Comparison of ENCODE assay signal across 1 cellular context in the genomic region with DNA sequence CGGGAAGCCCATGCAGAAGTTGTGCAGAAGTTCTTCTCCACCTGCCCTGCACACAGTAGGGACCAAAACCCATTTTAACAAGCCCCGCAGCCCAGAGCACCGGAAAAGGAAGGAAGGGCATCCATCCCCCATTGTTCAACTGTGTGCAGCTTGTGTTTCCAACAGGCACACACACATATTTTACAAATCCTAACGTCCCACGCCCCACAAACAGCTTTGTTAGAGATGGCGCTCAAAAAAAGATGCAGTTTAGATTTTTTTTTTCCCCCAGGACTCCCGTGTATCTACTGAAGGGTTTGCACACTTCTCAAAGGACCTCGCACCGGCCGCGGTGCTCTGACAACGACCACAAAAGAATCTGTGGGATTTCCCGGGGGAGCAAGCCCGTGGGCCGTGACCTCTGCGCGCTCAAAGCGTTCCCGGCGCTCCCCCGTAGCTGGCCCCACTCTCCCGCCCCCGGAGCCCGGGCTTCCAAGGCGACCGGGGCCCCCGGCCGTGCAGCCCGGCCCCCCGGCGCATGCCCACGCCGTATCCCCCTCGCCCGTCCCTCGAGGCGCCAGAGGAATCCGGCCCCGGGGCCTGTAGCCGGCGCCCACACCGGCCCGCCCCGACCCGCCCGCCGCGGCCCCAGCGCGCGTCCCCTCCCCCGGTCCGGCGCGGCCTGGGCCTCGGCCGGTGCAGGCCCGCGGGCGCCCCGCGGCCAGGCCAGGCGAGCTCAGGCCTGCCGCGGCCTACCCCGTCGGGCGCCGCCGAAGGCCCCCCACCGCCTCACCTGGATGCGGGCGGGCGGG.
TF ChIP-seq lines count a peak whose summit lies in the region.

No MANE protein-coding gene starts in this region.

TF ChIP-seq in HepG2, 621 proteins besides CTCF, POLR2A, EP300 and RAD21 (continues in another document):
- TF ChIP-seq ZNF543 (CRISPR knock-in tag; IDR thresholded peaks at IDR 0.05): 0 out of 2 replicates have a peak, but pooled peaks have one; percentile 1
- TF ChIP-seq DMAP1 (CRISPR knock-in tag; IDR thresholded peaks at IDR 0.05): no peak
- no peak for TF ChIP-seq ZNF317 (CRISPR knock-in tag; IDR thresholded peaks at IDR 0.05)
- no peak for TF ChIP-seq NR3C1 (CRISPR knock-in tag; IDR thresholded peaks at IDR 0.05)
- no peak for TF ChIP-seq HOXA5 (CRISPR knock-in tag; IDR thresholded peaks at IDR 0.05)
- no peak for TF ChIP-seq KAT8 (CRISPR knock-in tag; IDR thresholded peaks at IDR 0.05)
- 0 out of 2 replicates have a peak, but pooled peaks have one; percentile 24 for TF ChIP-seq ZNF501 (CRISPR knock-in tag; IDR thresholded peaks at IDR 0.05)
- TF ChIP-seq SP140L (CRISPR knock-in tag; IDR thresholded peaks at IDR 0.05; ENCODE audit: borderline replicate concordance): no peak
- TF ChIP-seq FOXC1 (CRISPR knock-in tag; IDR thresholded peaks at IDR 0.05; ENCODE audit: borderline replicate concordance): 0 out of 2 replicates have a peak, but pooled peaks have one; percentile 40
- 0 out of 2 replicates have a peak, but pooled peaks have one; percentile 44 for TF ChIP-seq ZNF747 (CRISPR knock-in tag; IDR thresholded peaks at IDR 0.05; ENCODE audit: borderline replicate concordance)
- no peak for TF ChIP-seq PLSCR1 (CRISPR knock-in tag; IDR thresholded peaks at IDR 0.05; ENCODE audit: borderline replicate concordance)
- no peak for TF ChIP-seq ZFP82 (CRISPR knock-in tag; IDR thresholded peaks at IDR 0.05; ENCODE audit: borderline replicate concordance)
- no peak for TF ChIP-seq MED8 (CRISPR knock-in tag; IDR thresholded peaks at IDR 0.05; ENCODE audit: insufficient replicate concordance)
- TF ChIP-seq ZKSCAN1 (IDR thresholded peaks at IDR 0.05; ENCODE audit: low read length): peak; percentile 58
- TF ChIP-seq KAT7 (CRISPR knock-in tag; IDR thresholded peaks at IDR 0.05; ENCODE audit: borderline replicate concordance): peak; percentile 12; the same call in 1 of the 2 replicates
- TF ChIP-seq ZBTB7A (CRISPR knock-in tag; IDR thresholded peaks at IDR 0.05): no peak
- TF ChIP-seq ZFAT (CRISPR knock-in tag; conservative IDR thresholded peaks at IDR 0.05): no peak
- 0 out of 2 replicates have a peak, but pooled peaks have one; percentile 11 for TF ChIP-seq PAXIP1 (CRISPR knock-in tag; conservative IDR thresholded peaks at IDR 0.05)
- no peak for TF ChIP-seq ZNF326 (CRISPR knock-in tag; IDR thresholded peaks at IDR 0.05; ENCODE audit: borderline replicate concordance)
- TF ChIP-seq ZEB1 (IDR thresholded peaks at IDR 0.05; ENCODE audit: insufficient replicate concordance, low read depth): no peak
- TF ChIP-seq ZNF33A (CRISPR knock-in tag; IDR thresholded peaks at IDR 0.05; ENCODE audit: borderline replicate concordance): no peak
- 0 out of 2 replicates have a peak, but pooled peaks have one; percentile 29 for TF ChIP-seq SAP130 (CRISPR knock-in tag; IDR thresholded peaks at IDR 0.05; ENCODE audit: low read depth)
- no peak for TF ChIP-seq GABPA (IDR thresholded peaks at IDR 0.05; ENCODE audit: low read depth, low read length)
- TF ChIP-seq GABPA (CRISPR knock-in tag; IDR thresholded peaks at IDR 0.05; ENCODE audit: low read depth): no peak
- TF ChIP-seq ZNF512B (CRISPR knock-in tag; IDR thresholded peaks at IDR 0.05; ENCODE audit: borderline replicate concordance): no peak
- TF ChIP-seq ZNF441 (CRISPR knock-in tag; IDR thresholded peaks at IDR 0.05; ENCODE audit: borderline replicate concordance): no peak
- no peak for TF ChIP-seq ZNF274 (CRISPR knock-in tag; IDR thresholded peaks at IDR 0.05)
- TF ChIP-seq ZNF589 (CRISPR knock-in tag; conservative IDR thresholded peaks at IDR 0.05): no peak
- TF ChIP-seq AKAP8 (CRISPR knock-in tag; IDR thresholded peaks at IDR 0.05): no peak
- no peak for TF ChIP-seq ONECUT2 (CRISPR knock-in tag; IDR thresholded peaks at IDR 0.05)
- TF ChIP-seq, protein P1, sequence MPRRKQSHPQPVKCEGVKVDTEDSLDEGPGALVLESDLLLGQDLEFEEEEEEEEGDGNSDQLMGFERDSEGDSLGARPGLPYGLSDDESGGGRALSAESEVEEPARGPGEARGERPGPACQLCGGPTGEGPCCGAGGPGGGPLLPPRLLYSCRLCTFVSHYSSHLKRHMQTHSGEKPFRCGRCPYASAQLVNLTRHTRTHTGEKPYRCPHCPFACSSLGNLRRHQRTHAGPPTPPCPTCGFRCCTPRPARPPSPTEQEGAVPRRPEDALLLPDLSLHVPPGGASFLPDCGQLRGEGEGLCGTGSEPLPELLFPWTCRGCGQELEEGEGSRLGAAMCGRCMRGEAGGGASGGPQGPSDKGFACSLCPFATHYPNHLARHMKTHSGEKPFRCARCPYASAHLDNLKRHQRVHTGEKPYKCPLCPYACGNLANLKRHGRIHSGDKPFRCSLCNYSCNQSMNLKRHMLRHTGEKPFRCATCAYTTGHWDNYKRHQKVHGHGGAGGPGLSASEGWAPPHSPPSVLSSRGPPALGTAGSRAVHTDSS (CRISPR knock-in tag; conservative IDR thresholded peaks at IDR 0.05): no peak
- TF ChIP-seq RAD51 (IDR thresholded peaks at IDR 0.05; ENCODE audit: borderline replicate concordance): no peak
- no peak for TF ChIP-seq NONO (IDR thresholded peaks at IDR 0.05)
- no peak for TF ChIP-seq NONO (CRISPR knock-in tag; conservative IDR thresholded peaks at IDR 0.05)
- 0 out of 2 replicates have a peak, but pooled peaks have one; percentile 21 for TF ChIP-seq KDM5A (IDR thresholded peaks at IDR 0.05; ENCODE audit: borderline replicate concordance, low read length)
- TF ChIP-seq GTF3A (CRISPR knock-in tag; conservative IDR thresholded peaks at IDR 0.05): no peak
- 0 out of 2 replicates have a peak, but pooled peaks have one; percentile 39 for TF ChIP-seq ARID4A (CRISPR knock-in tag; IDR thresholded peaks at IDR 0.05; ENCODE audit: borderline replicate concordance)
- no peak for TF ChIP-seq WIZ (CRISPR knock-in tag; IDR thresholded peaks at IDR 0.05)
- TF ChIP-seq ZNF777 (CRISPR knock-in tag; IDR thresholded peaks at IDR 0.05): 0 out of 2 replicates have a peak, but pooled peaks have one; percentile 2
- no peak for TF ChIP-seq ZNF556 (CRISPR knock-in tag; IDR thresholded peaks at IDR 0.05; ENCODE audit: borderline replicate concordance)
- TF ChIP-seq ZNF546 (CRISPR knock-in tag; conservative IDR thresholded peaks at IDR 0.05): no peak
- TF ChIP-seq POLR2G (IDR thresholded peaks at IDR 0.05; ENCODE audit: low read depth, low read length): no peak
- TF ChIP-seq PBX2 (CRISPR knock-in tag; IDR thresholded peaks at IDR 0.05): no peak
- TF ChIP-seq ZNF264 (CRISPR knock-in tag; IDR thresholded peaks at IDR 0.05): no peak
- 0 out of 2 replicates have a peak, but pooled peaks have one; percentile 17 for TF ChIP-seq HDAC1 (CRISPR knock-in tag; IDR thresholded peaks at IDR 0.05)
- TF ChIP-seq ZNF24 (IDR thresholded peaks at IDR 0.05): no peak
